In the genomic region with DNA sequence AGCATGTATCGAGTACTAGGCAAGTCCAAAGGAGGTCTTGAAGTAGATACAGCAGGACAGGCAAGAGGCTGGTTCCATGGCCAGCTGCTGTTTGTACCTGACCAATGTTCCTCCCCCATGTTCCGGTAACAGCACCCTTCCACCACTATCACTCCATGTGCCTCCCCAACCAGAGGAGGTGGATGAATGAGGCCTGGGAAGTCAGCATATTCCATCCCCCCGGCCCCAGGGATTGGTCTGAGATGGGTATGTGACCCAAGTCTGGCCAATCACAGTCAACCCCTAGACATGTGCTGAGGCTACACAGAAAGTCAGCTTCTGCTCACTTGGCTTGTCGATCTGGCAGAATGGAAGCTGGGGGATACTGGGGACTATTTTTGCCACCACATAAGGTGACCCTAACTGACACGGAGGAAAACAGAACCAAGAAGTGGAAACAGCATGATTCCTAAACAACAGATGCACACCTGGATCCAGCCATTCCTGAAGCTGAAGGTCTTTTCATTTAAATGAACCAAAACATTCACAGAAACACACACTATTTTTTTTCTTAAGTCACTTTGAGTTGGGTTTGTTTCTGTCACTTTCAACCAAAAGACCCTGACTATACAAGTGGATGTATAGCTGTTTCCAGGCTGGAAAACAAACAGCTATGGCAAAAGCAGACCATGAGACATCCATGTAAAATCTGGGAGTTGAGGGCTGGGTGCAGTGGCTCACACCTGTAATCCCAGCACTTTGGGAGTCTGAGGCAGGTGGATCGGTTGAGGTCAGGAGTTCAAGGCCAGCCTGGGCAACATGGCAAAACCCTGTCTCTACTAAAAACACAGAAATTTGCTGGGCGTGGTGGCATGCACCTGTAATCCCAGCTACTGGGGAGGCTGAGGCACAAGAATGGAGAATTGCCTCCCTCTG, we compare ENCODE assay signal across 1 cellular context.
A peak's percentile ranks its signal among the peaks of the same experiment; 100 is the strongest.
TF ChIP-seq lines count a peak whose summit lies in the region.

No MANE protein-coding gene starts in this region.

TF ChIP-seq in HepG2, 621 proteins besides CTCF, POLR2A, EP300 and RAD21 (continued from another document and continues in another):
- TF ChIP-seq, protein P1, sequence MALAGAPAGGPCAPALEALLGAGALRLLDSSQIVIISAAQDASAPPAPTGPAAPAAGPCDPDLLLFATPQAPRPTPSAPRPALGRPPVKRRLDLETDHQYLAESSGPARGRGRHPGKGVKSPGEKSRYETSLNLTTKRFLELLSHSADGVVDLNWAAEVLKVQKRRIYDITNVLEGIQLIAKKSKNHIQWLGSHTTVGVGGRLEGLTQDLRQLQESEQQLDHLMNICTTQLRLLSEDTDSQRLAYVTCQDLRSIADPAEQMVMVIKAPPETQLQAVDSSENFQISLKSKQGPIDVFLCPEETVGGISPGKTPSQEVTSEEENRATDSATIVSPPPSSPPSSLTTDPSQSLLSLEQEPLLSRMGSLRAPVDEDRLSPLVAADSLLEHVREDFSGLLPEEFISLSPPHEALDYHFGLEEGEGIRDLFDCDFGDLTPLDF (CRISPR knock-in tag; IDR thresholded peaks at IDR 0.05): no peak
- TF ChIP-seq RBAK (CRISPR knock-in tag; IDR thresholded peaks at IDR 0.05): no peak
- TF ChIP-seq SAFB2 (CRISPR knock-in tag; IDR thresholded peaks at IDR 0.05; ENCODE audit: borderline replicate concordance, low read depth): no peak
- TF ChIP-seq TEAD2 (CRISPR knock-in tag; IDR thresholded peaks at IDR 0.05): no peak
- TF ChIP-seq PCBP2 (optimal IDR thresholded peaks at IDR 0.05; ENCODE audit: low read depth, low read length, poor library complexity, severe bottlenecking): no peak
- no peak for TF ChIP-seq NR1H2 (CRISPR knock-in tag; IDR thresholded peaks at IDR 0.05; ENCODE audit: borderline replicate concordance, low read depth)
- TF ChIP-seq ZFP82 (CRISPR knock-in tag; IDR thresholded peaks at IDR 0.05; ENCODE audit: borderline replicate concordance): 0 out of 2 replicates have a peak, but pooled peaks have one; percentile 45
- TF ChIP-seq ZFP36 (IDR thresholded peaks at IDR 0.05; ENCODE audit: borderline replicate concordance, low read depth, low read length, partially characterized antibody): no peak
- no peak for TF ChIP-seq POLR2AphosphoS5 (IDR thresholded peaks at IDR 0.05; ENCODE audit: low read depth, low read length)
- no peak for TF ChIP-seq ZSCAN30 (CRISPR knock-in tag; IDR thresholded peaks at IDR 0.05)
- TF ChIP-seq, protein P2, sequence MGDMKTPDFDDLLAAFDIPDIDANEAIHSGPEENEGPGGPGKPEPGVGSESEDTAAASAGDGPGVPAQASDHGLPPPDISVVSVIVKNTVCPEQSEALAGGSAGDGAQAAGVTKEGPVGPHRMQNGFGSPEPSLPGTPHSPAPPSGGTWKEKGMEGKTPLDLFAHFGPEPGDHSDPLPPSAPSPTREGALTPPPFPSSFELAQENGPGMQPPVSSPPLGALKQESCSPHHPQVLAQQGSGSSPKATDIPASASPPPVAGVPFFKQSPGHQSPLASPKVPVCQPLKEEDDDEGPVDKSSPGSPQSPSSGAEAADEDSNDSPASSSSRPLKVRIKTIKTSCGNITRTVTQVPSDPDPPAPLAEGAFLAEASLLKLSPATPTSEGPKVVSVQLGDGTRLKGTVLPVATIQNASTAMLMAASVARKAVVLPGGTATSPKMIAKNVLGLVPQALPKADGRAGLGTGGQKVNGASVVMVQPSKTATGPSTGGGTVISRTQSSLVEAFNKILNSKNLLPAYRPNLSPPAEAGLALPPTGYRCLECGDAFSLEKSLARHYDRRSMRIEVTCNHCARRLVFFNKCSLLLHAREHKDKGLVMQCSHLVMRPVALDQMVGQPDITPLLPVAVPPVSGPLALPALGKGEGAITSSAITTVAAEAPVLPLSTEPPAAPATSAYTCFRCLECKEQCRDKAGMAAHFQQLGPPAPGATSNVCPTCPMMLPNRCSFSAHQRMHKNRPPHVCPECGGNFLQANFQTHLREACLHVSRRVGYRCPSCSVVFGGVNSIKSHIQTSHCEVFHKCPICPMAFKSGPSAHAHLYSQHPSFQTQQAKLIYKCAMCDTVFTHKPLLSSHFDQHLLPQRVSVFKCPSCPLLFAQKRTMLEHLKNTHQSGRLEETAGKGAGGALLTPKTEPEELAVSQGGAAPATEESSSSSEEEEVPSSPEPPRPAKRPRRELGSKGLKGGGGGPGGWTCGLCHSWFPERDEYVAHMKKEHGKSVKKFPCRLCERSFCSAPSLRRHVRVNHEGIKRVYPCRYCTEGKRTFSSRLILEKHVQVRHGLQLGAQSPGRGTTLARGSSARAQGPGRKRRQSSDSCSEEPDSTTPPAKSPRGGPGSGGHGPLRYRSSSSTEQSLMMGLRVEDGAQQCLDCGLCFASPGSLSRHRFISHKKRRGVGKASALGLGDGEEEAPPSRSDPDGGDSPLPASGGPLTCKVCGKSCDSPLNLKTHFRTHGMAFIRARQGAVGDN (CRISPR knock-in tag; IDR thresholded peaks at IDR 0.05): 0 out of 2 replicates have a peak, but pooled peaks have one; percentile 12
- no peak for TF ChIP-seq SRSF1 (optimal IDR thresholded peaks at IDR 0.05; ENCODE audit: low read depth, low read length)
- no peak for TF ChIP-seq TMF1 (CRISPR knock-in tag; IDR thresholded peaks at IDR 0.05; ENCODE audit: low read depth)
- no peak for TF ChIP-seq HNRNPUL1 (IDR thresholded peaks at IDR 0.05; ENCODE audit: low read depth, low read length)
- peak; percentile 4; the same call in 1 of the 2 replicates for TF ChIP-seq KDM2A (CRISPR knock-in tag; IDR thresholded peaks at IDR 0.05; ENCODE audit: borderline replicate concordance, low read depth)
- 0 out of 2 replicates have a peak, but pooled peaks have one; percentile 5 for TF ChIP-seq SMAD1 (CRISPR knock-in tag; IDR thresholded peaks at IDR 0.05; ENCODE audit: borderline replicate concordance, low read depth)
- TF ChIP-seq ZNF792 (CRISPR knock-in tag; IDR thresholded peaks at IDR 0.05): no peak
- TF ChIP-seq KLF6 (CRISPR knock-in tag; IDR thresholded peaks at IDR 0.05): no peak
- TF ChIP-seq NRL (CRISPR knock-in tag; IDR thresholded peaks at IDR 0.05; ENCODE audit: borderline replicate concordance): no peak
- peak; percentile 15; the same call in 1 of the 2 replicates for TF ChIP-seq DPF2 (CRISPR knock-in tag; IDR thresholded peaks at IDR 0.05; ENCODE audit: borderline replicate concordance, low read depth)
- TF ChIP-seq, protein P3, sequence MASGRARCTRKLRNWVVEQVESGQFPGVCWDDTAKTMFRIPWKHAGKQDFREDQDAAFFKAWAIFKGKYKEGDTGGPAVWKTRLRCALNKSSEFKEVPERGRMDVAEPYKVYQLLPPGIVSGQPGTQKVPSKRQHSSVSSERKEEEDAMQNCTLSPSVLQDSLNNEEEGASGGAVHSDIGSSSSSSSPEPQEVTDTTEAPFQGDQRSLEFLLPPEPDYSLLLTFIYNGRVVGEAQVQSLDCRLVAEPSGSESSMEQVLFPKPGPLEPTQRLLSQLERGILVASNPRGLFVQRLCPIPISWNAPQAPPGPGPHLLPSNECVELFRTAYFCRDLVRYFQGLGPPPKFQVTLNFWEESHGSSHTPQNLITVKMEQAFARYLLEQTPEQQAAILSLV (CRISPR knock-in tag; IDR thresholded peaks at IDR 0.05; ENCODE audit: borderline replicate concordance): 0 out of 2 replicates have a peak, but pooled peaks have one; percentile 23
- peak; percentile 62; the same call in 1 of the 2 replicates for TF ChIP-seq NFYC (CRISPR knock-in tag; IDR thresholded peaks at IDR 0.05)
- TF ChIP-seq TARDBP (CRISPR knock-in tag; IDR thresholded peaks at IDR 0.05): 0 out of 2 replicates have a peak, but pooled peaks have one; percentile 23
- no peak for TF ChIP-seq KLF16 (CRISPR knock-in tag; IDR thresholded peaks at IDR 0.05)
- no peak for TF ChIP-seq ZNF282 (IDR thresholded peaks at IDR 0.05; ENCODE audit: partially characterized antibody)
- no peak for TF ChIP-seq MED8 (CRISPR knock-in tag; IDR thresholded peaks at IDR 0.05; ENCODE audit: insufficient replicate concordance)
- TF ChIP-seq SPEN (CRISPR knock-in tag; IDR thresholded peaks at IDR 0.05; ENCODE audit: low read depth): peak; percentile 26; the same call in 1 of the 2 replicates
- peak; percentile 0 for TF ChIP-seq ZNF670 (CRISPR knock-in tag; IDR thresholded peaks at IDR 0.05; ENCODE audit: borderline replicate concordance)
- TF ChIP-seq ZNF354B (CRISPR knock-in tag; IDR thresholded peaks at IDR 0.05): 0 out of 2 replicates have a peak, but pooled peaks have one; percentile 72
- TF ChIP-seq ZFP1 (CRISPR knock-in tag; IDR thresholded peaks at IDR 0.05): no peak
- no peak for TF ChIP-seq SP5 (CRISPR knock-in tag; IDR thresholded peaks at IDR 0.05; ENCODE audit: borderline replicate concordance, low read depth)
- TF ChIP-seq, protein P4, sequence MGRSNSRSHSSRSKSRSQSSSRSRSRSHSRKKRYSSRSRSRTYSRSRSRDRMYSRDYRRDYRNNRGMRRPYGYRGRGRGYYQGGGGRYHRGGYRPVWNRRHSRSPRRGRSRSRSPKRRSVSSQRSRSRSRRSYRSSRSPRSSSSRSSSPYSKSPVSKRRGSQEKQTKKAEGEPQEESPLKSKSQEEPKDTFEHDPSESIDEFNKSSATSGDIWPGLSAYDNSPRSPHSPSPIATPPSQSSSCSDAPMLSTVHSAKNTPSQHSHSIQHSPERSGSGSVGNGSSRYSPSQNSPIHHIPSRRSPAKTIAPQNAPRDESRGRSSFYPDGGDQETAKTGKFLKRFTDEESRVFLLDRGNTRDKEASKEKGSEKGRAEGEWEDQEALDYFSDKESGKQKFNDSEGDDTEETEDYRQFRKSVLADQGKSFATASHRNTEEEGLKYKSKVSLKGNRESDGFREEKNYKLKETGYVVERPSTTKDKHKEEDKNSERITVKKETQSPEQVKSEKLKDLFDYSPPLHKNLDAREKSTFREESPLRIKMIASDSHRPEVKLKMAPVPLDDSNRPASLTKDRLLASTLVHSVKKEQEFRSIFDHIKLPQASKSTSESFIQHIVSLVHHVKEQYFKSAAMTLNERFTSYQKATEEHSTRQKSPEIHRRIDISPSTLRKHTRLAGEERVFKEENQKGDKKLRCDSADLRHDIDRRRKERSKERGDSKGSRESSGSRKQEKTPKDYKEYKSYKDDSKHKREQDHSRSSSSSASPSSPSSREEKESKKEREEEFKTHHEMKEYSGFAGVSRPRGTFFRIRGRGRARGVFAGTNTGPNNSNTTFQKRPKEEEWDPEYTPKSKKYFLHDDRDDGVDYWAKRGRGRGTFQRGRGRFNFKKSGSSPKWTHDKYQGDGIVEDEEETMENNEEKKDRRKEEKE (IDR thresholded peaks at IDR 0.05): no peak
- TF ChIP-seq RCOR2 (CRISPR knock-in tag; IDR thresholded peaks at IDR 0.05): peak; percentile 47
- no peak for TF ChIP-seq CBX5 (CRISPR knock-in tag; IDR thresholded peaks at IDR 0.05; ENCODE audit: borderline replicate concordance)
- TF ChIP-seq, protein P5, sequence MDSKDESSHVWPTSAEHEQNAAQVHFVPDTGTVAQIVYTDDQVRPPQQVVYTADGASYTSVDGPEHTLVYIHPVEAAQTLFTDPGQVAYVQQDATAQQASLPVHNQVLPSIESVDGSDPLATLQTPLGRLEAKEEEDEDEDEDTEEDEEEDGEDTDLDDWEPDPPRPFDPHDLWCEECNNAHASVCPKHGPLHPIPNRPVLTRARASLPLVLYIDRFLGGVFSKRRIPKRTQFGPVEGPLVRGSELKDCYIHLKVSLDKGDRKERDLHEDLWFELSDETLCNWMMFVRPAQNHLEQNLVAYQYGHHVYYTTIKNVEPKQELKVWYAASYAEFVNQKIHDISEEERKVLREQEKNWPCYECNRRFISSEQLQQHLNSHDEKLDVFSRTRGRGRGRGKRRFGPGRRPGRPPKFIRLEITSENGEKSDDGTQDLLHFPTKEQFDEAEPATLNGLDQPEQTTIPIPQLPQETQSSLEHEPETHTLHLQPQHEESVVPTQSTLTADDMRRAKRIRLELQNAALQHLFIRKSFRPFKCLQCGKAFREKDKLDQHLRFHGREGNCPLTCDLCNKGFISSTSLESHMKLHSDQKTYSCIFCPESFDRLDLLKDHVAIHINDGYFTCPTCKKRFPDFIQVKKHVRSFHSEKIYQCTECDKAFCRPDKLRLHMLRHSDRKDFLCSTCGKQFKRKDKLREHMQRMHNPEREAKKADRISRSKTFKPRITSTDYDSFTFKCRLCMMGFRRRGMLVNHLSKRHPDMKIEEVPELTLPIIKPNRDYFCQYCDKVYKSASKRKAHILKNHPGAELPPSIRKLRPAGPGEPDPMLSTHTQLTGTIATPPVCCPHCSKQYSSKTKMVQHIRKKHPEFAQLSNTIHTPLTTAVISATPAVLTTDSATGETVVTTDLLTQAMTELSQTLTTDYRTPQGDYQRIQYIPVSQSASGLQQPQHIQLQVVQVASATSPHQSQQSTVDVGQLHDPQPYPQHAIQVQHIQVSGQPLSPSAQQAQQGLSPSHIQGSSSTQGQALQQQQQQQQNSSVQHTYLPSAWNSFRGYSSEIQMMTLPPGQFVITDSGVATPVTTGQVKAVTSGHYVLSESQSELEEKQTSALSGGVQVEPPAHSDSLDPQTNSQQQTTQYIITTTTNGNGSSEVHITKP (CRISPR knock-in tag; IDR thresholded peaks at IDR 0.05; ENCODE audit: low read depth): 0 out of 2 replicates have a peak, but pooled peaks have one; percentile 3
- TF ChIP-seq ZNF572 (CRISPR knock-in tag; IDR thresholded peaks at IDR 0.05): peak; percentile 65; the same call in 1 of the 2 replicates
- TF ChIP-seq DNMT3B (CRISPR knock-in tag; conservative IDR thresholded peaks at IDR 0.05): no peak
- no peak for TF ChIP-seq RNF2 (conservative IDR thresholded peaks at IDR 0.05; ENCODE audit: low read depth)
- TF ChIP-seq SIN3B (IDR thresholded peaks at IDR 0.05; ENCODE audit: low read length): no peak
- peak; percentile 91; the same call in 1 of the 2 replicates for TF ChIP-seq ZNF451 (CRISPR knock-in tag; IDR thresholded peaks at IDR 0.05)
- no peak for TF ChIP-seq JDP2 (CRISPR knock-in tag; IDR thresholded peaks at IDR 0.05; ENCODE audit: borderline replicate concordance)
- TF ChIP-seq, protein P6, sequence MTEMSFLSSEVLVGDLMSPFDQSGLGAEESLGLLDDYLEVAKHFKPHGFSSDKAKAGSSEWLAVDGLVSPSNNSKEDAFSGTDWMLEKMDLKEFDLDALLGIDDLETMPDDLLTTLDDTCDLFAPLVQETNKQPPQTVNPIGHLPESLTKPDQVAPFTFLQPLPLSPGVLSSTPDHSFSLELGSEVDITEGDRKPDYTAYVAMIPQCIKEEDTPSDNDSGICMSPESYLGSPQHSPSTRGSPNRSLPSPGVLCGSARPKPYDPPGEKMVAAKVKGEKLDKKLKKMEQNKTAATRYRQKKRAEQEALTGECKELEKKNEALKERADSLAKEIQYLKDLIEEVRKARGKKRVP (CRISPR knock-in tag; IDR thresholded peaks at IDR 0.05): 0 out of 4 replicates have a peak, but pooled peaks of 1 of the 2 experiments have one; percentile 13
- peak; percentile 19; the same call in 1 of the 2 replicates for TF ChIP-seq HDAC1 (CRISPR knock-in tag; IDR thresholded peaks at IDR 0.05)
- 0 out of 2 replicates have a peak, but pooled peaks have one; percentile 33 for TF ChIP-seq ZNF460 (CRISPR knock-in tag; IDR thresholded peaks at IDR 0.05; ENCODE audit: borderline replicate concordance)
